Comparison of ENCODE assay signal across 8 cellular contexts in the genomic region with DNA sequence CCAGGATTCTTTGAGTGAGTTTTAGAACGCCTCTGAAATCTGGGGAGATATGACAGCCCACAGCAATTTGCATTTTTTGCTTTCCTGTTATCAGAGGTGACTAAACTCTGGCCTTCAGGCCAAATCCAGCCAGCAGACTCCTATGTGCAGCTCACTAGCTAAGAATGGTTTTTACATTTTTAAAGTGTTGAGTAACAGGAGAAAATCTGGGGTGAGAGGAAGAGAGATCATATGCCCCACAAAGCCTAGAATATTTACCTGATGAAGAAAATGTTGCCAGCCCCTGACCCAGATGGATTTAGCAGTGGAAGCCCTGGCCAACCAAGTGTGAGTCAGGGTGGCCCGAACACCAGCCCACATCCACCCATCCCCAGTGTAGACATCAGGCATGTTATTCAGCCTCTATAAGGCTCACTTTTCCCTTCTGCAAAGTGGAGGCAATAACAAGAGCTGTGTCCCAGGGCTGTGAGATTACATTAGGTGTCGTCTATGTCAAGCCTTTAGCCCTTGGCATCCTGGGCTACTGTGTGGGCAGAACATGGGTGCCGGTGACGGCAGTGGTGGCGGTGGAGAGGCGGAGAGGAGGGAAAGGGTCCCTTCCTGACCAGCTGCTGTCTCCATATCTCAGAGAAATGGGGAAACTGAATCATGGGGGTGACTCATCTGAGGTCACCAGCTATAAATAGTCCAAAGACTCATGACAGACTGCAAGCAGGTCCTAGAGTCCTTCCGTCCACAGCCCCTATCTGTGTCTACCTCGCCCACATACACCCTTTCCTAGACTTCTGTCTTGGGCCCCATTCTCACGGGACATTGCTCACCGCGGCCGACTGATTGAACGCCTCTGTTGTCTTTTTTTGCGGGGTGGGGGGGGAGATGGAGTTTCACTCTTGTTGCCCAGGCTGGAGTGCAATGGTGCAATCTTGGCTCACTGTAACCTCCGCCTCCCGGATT. TPM values are rescaled to one million over a fixed set of nuclear protein-coding genes. Genes with fewer than 3 reads are reported as not detected.
DNase-seq lines count a peak whose midpoint lies in the region; ATAC-seq and TF ChIP-seq lines count a peak whose summit lies in the region.

No MANE protein-coding gene starts in this region.

- H3K27me3 ChIP-seq in colonic mucosa (no peaks in the 10 kb centered on the region), mucosa of rectum (ENCODE audit: control insufficient read depth in 2 of 2, insufficient read depth in 2 of 2, low read length in 2 of 2) (no peaks in the 10 kb centered on the region)

- no peaks in the 10 kb centered on the region for H3K36me3 Mint-ChIP-seq in activated B cell treated with CpG ODN at 0.5 μM for 24 hours (ENCODE audit: low read depth)
- peaks cover 0 to 1% of the 10 kb centered on the region in 2 donors for H3K36me3 Mint-ChIP-seq in stimulated activated naive B cell treated with anti-CD40 and anti-IgM and Interleukin-4, amounts not matched to agents 10 μg/mL and 1 μg/mL and 100 μg/mL, for 72 hours

- peaks cover 13% of the 10 kb centered on the region for H3K4me1 Mint-ChIP-seq in activated B cell treated with CpG ODN at 0.5 μM for 24 hours
- peaks cover 21 to 45% of the 10 kb centered on the region in 2 donors for H3K4me1 Mint-ChIP-seq in stimulated activated naive B cell treated with anti-CD40 and anti-IgM and Interleukin-4, amounts not matched to agents 10 μg/mL and 1 μg/mL and 100 μg/mL, for 72 hours

- ATAC-seq in GM19395 (IDR thresholded peaks at IDR 0.05; ENCODE audit: unreplicated experiment): peak; percentile 72
- ATAC-seq in HG03520 (IDR thresholded peaks at IDR 0.05; ENCODE audit: unreplicated experiment): peak; percentile 86
- ATAC-seq in activated B cell treated with CpG ODN at 0.5 μM for 24 hours (ENCODE audit: low read depth): peak; percentile 80
- peak; percentile 92 to 93 for ATAC-seq in stimulated activated naive B cell treated with anti-CD40 and anti-IgM and Interleukin-4, amounts not matched to agents 10 μg/mL and 1 μg/mL and 100 μg/mL, for 72 hours (replicated peaks)

- TF ChIP-seq CTCF in activated B cell treated with CpG ODN at 0.5 μM for 24 hours (IDR thresholded peaks at IDR 0.05) (no peak), colonic mucosa (IDR thresholded peaks at IDR 0.05) (no peak)

- DNase-seq in AG08395 (ENCODE audit: low spot score) (peak; percentile 88), activated B cell treated with CpG ODN at 0.5 μM for 24 hours (no peak), colonic mucosa (peak; percentile 36), 8988T (no peak)
- DNase-seq in stimulated activated naive B cell treated with anti-CD40 and anti-IgM and Interleukin-4, amounts not matched to agents 10 μg/mL and 1 μg/mL and 100 μg/mL, for 72 hours: peak; percentile 78

- no peaks in the 10 kb centered on the region for H3K27me3 Mint-ChIP-seq in activated B cell treated with CpG ODN at 0.5 μM for 24 hours
- H3K27me3 Mint-ChIP-seq in stimulated activated naive B cell treated with anti-CD40 and anti-IgM and Interleukin-4, amounts not matched to agents 10 μg/mL and 1 μg/mL and 100 μg/mL, for 72 hours: peaks cover 0 to 6% of the 10 kb centered on the region in 2 donors

- CTCF ChIA-PET in activated B cell treated with CpG ODN at 0.5 μM for 24 hours (lab: Charles Lee): no interaction called here

- H3K4me3 Mint-ChIP-seq in activated B cell treated with CpG ODN at 0.5 μM for 24 hours: peak overlapping the region; percentile 32
- H3K4me3 Mint-ChIP-seq in stimulated activated naive B cell treated with anti-CD40 and anti-IgM and Interleukin-4, amounts not matched to agents 10 μg/mL and 1 μg/mL and 100 μg/mL, for 72 hours: peak overlapping the region; percentile 56 to 71

- POLR2A ChIA-PET in activated B cell treated with CpG ODN at 0.5 μM for 24 hours (lab: Charles Lee): no interaction called here

- intact Hi-C loops in activated B cell treated with CpG ODN at 0.5 μM for 24 hours (cut with micrococcal nuclease): no loop called here
- intact Hi-C loops in colonic mucosa (cut with DNase I): no loop called here

- H3K4me3 ChIP-seq in colonic mucosa (no peak overlapping the region), mucosa of rectum (ENCODE audit: low read length in 2 of 2) (peak overlapping the region in 1 of 2 donors; percentile 17)

- H3K9me3 Mint-ChIP-seq in activated B cell treated with CpG ODN at 0.5 μM for 24 hours: no peaks in the 10 kb centered on the region
- H3K9me3 Mint-ChIP-seq in stimulated activated naive B cell treated with anti-CD40 and anti-IgM and Interleukin-4, amounts not matched to agents 10 μg/mL and 1 μg/mL and 100 μg/mL, for 72 hours: peaks cover 0 to 1% of the 10 kb centered on the region in 2 donors

- H3K4me1 ChIP-seq in colonic mucosa (no peaks in the 10 kb centered on the region), mucosa of rectum (ENCODE audit: control insufficient read depth in 2 of 2, insufficient read depth in 2 of 2, low read length in 2 of 2) (peaks cover 2 to 4% of the 10 kb centered on the region in 2 donors)

- H3K9ac ChIP-seq in colonic mucosa (ENCODE audit: low read depth in 2 of 2, low read length in 2 of 2) (peak overlapping the region in 1 of 2 donors; percentile 24), mucosa of rectum (ENCODE audit: low read depth in 1 of 2, low read length in 2 of 2) (no peak overlapping the region)

- H3K27ac Mint-ChIP-seq in activated B cell treated with CpG ODN at 0.5 μM for 24 hours: peak overlapping the region; percentile 64
- H3K27ac Mint-ChIP-seq in stimulated activated naive B cell treated with anti-CD40 and anti-IgM and Interleukin-4, amounts not matched to agents 10 μg/mL and 1 μg/mL and 100 μg/mL, for 72 hours: peak overlapping the region; percentile 96

- peak overlapping the region; percentile 78 for H3K27ac ChIP-seq in colonic mucosa
- H3K27ac ChIP-seq in mucosa of rectum (ENCODE audit: low read depth in 2 of 2, low read length in 2 of 2): peak overlapping the region; percentile 75 to 78

- no peaks in the 10 kb centered on the region for H3K9me3 ChIP-seq in colonic mucosa
- H3K9me3 ChIP-seq in mucosa of rectum (ENCODE audit: control insufficient read depth in 2 of 2, low read length in 2 of 2): no peaks in the 10 kb centered on the region

- H3K36me3 ChIP-seq in colonic mucosa (no peaks in the 10 kb centered on the region), mucosa of rectum (ENCODE audit: control insufficient read depth in 2 of 2, insufficient read depth in 2 of 2, low read length in 2 of 2) (no peaks in the 10 kb centered on the region)

RNA-seq across cellular contexts. Expression of gene CD9, which starts 32.6 kb away (rescaled TPM):
- total RNA-seq in activated B cell treated with CpG ODN at 0.5 μM for 24 hours (1.6 and 2.5 TPM in 2 replicates), colonic mucosa (100 to 1,000 TPM; 589 to 665 TPM)

RNA-seq across cellular contexts. Expression of gene VWF, which starts 43.1 kb away (rescaled TPM):
- total RNA-seq in activated B cell treated with CpG ODN at 0.5 μM for 24 hours: not detected in 2 replicates
- 10 to 100 TPM; 20.9 to 63.2 TPM for total RNA-seq in colonic mucosa

Comparison
In these comparisons a context has a peak if more than half of its experiments do, and no peak if none do; other contexts are left out.
1. DNase-seq: peak in AG08395 (single experiment), colonic mucosa (single experiment) and stimulated activated naive B cell treated with anti-CD40 and anti-IgM and Interleukin-4, amounts not matched to agents 10 μg/mL and 1 μg/mL and 100 μg/mL, for 72 hours (single experiment); none in activated B cell treated with CpG ODN at 0.5 μM for 24 hours (single experiment) and 8988T (single experiment).
2. RNA of gene CD9, which starts 32.6 kb away (total RNA-seq): 589 to 665 TPM in colonic mucosa; 1.6 to 2.5 TPM in activated B cell treated with CpG ODN at 0.5 μM for 24 hours; every median in the first group is over 100 times any median in the second.
3. RNA of gene VWF, which starts 43.1 kb away (total RNA-seq): 20.9 to 63.2 TPM in colonic mucosa; not detected in activated B cell treated with CpG ODN at 0.5 μM for 24 hours; every median in the first group is over 10 times any median in the second.
4. Peak in every context shown above with its lines, with median percentiles within 50 percentile points of each other: ATAC-seq.